11 cellular contexts compared by ENCODE assay signal in the genomic region with DNA sequence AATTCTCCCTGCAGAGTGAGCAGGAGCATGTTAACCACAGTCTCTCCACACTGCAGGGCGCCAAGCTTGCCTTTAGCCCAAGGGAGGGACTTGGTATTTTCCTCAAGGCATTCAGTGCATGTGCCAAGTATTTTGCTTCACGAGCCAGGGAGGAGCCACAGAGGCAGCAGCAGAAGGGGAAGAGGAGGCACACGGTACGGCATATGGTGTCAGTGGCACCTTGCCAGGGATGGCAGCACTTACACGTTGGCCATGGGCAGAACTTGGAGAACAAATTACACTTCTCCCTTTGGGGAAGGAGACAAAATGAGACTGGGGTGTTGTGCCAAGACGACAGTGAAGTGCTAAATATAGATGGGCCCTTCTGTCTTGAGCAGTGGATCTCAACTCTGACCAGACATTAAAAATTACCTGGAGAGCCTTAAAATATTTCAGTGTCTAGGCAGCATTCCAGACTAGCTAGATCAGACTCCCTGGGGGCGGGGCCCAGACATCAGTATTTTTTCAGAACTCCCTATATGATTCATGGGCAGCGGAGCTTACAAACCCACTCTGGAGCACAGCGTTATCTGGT.
DNase-seq lines count a peak whose midpoint lies in the region; ATAC-seq and TF ChIP-seq lines count a peak whose summit lies in the region.
"Had no signal": no experiment of that assay in that cellular context is flagged by ENCODE, and none has a peak within 500 bp of the region (broad histone marks: within the 10 kb centered on the region; RNA-seq: fewer than 3 reads in every experiment).

No MANE protein-coding gene starts in this region.

- H3K9ac ChIP-seq in GM23248 = no peak overlapping the region
- H3K9ac ChIP-seq: BLaER1, KMS-11 had no signal

- no peak overlapping the region for H3K27ac ChIP-seq in GM23248
- H3K27ac ChIP-seq in RWPE1 = peak overlapping the region; percentile 83
- H3K27ac ChIP-seq in foreskin keratinocyte = peak overlapping the region; percentile 10
- no peak overlapping the region for H3K27ac ChIP-seq in transverse colon
- H3K27ac ChIP-seq in gastrocnemius medialis = no peak overlapping the region
- H3K27ac ChIP-seq: BLaER1, KMS-11 had no signal

- no peak overlapping the region for H2AFZ ChIP-seq in GM23248

- TF ChIP-seq CTCF in RWPE1 (conservative IDR thresholded peaks at IDR 0.05; ENCODE audit: low read depth) (no peak), foreskin keratinocyte (conservative IDR thresholded peaks at IDR 0.05) (no peak), transverse colon (IDR thresholded peaks at IDR 0.05) (no peak), gastrocnemius medialis (IDR thresholded peaks at IDR 0.05 in 4 of 5, conservative IDR thresholded peaks at IDR 0.05 in 1 of 5) (no peak)

- ATAC-seq in foreskin keratinocyte (peak; percentile 88), gastrocnemius medialis (no peak), HG02642 (IDR thresholded peaks at IDR 0.05; ENCODE audit: poor library complexity, unreplicated experiment) (no peak)

- H3K4me3 ChIP-seq in GM23248 = no peak overlapping the region
- H3K4me3 ChIP-seq in transverse colon = no peak overlapping the region
- H3K4me3 ChIP-seq in gastrocnemius medialis = no peak overlapping the region
- H3K4me3 ChIP-seq: BLaER1 had no signal

- H3K27me3 ChIP-seq in GM23248 (replicated peaks; ENCODE audit: insufficient read depth) = no peaks in the 10 kb centered on the region
- H3K27me3 ChIP-seq in foreskin keratinocyte = no peaks in the 10 kb centered on the region
- no peaks in the 10 kb centered on the region for H3K27me3 ChIP-seq in transverse colon
- no peaks in the 10 kb centered on the region for H3K27me3 ChIP-seq in gastrocnemius medialis
- H3K27me3 ChIP-seq: BLaER1 had no signal

- TF ChIP-seq POLR2A in transverse colon (IDR thresholded peaks at IDR 0.05) (no peak), gastrocnemius medialis (IDR thresholded peaks at IDR 0.05) (no peak)

- 9 to 15% methylated on average over 9 of the region's 9 CpGs for WGBS in GM23248 (ENCODE audit: low coverage in 1 of 2, low lambda C conversion rate in 2 of 2, missing lambda C conversion rate in 2 of 2), 2 experiments
- 72 to 100% methylated on average over 1 to 9 of the region's 9 CpGs for WGBS in transverse colon (ENCODE audit: low coverage in 1 of 2), 2 donors

- in situ Hi-C loops in GM23248 (cut with MboI) = no loop called here
- in situ Hi-C loops in transverse colon (cut with MboI; ENCODE audit: low pct_ligation_motif_present in 1 of 4, low pct_unique_long_range_greater_than_20kb in 1 of 4, low sequenced_read_pairs in 3 of 4) = no loop called here
- in situ Hi-C loops in gastrocnemius medialis (cut with MboI; ENCODE audit: low sequenced_read_pairs in 4 of 4) = no loop called here

- peak; percentile 8 for DNase-seq in 8988T
- DNase-seq in GM23248 = peak; percentile 43
- peak; percentile 93 for DNase-seq in RWPE1 (ENCODE audit: low spot score)
- DNase-seq in foreskin keratinocyte = peak; percentile 94 to 96
- DNase-seq in transverse colon = no peak
- no peak for DNase-seq in gastrocnemius medialis
- DNase-seq in NCI-H2107 treated with DMSO at 0.1 percent for 48 hours (lab: John Stamatoyannopoulos, UW; ENCODE audit: unreplicated experiment) = no peak
- DNase-seq: activated naive CD8-positive, alpha-beta T cell treated with anti-CD3 and anti-CD28 coated beads, Interleukin-2, amount 10 ng/mL, durations not matched to agents 7 days and 5 days had no signal

- CTCF ChIA-PET in RWPE1 (lab: Yijun Ruan, JAX) = no interaction called here

- no peak overlapping the region for H3K4me2 ChIP-seq in GM23248 (ENCODE audit: unreplicated experiment)
- H3K4me2 ChIP-seq: BLaER1, KMS-11 had no signal

- no peaks in the 10 kb centered on the region for H3K36me3 ChIP-seq in GM23248 (ENCODE audit: low read depth)
- H3K36me3 ChIP-seq in transverse colon = no peaks in the 10 kb centered on the region
- H3K36me3 ChIP-seq in gastrocnemius medialis = no peaks in the 10 kb centered on the region
- H3K36me3 ChIP-seq: BLaER1 had no signal

- H3F3A ChIP-seq in GM23248 (ENCODE audit: insufficient read depth) = no peaks in the 10 kb centered on the region

- no peaks in the 10 kb centered on the region for H4K20me1 ChIP-seq in GM23248 (ENCODE audit: insufficient read depth)
- H4K20me1 ChIP-seq: BLaER1 had no signal

- H3K4me1 ChIP-seq in GM23248 (ENCODE audit: insufficient read depth) = no peaks in the 10 kb centered on the region
- peaks cover 31% of the 10 kb centered on the region for H3K4me1 ChIP-seq in foreskin keratinocyte
- no peaks in the 10 kb centered on the region for H3K4me1 ChIP-seq in transverse colon
- H3K4me1 ChIP-seq in gastrocnemius medialis = no peaks in the 10 kb centered on the region
- H3K4me1 ChIP-seq: BLaER1 had no signal

- POLR2A ChIA-PET in RWPE1 (lab: Yijun Ruan, JAX; ENCODE audit: low non-redundant PET) = no interaction called here

- H3K79me2 ChIP-seq in GM23248 (ENCODE audit: insufficient read depth) = no peaks in the 10 kb centered on the region

- no peaks in the 10 kb centered on the region for H3K9me2 ChIP-seq in GM23248 (ENCODE audit: insufficient read depth)

- intact Hi-C loops in transverse colon (cut with DNase I; ENCODE audit: low total_unique reads) (no loop called here), gastrocnemius medialis (cut with DNase I; ENCODE audit: low total_unique reads) (no loop called here)

- no peak for TF ChIP-seq EP300 in transverse colon (IDR thresholded peaks at IDR 0.05; ENCODE audit: low read depth)

- no peaks in the 10 kb centered on the region for H3K9me3 ChIP-seq in GM23248 (ENCODE audit: low read depth)
- H3K9me3 ChIP-seq in transverse colon = no peaks in the 10 kb centered on the region
- no peaks in the 10 kb centered on the region for H3K9me3 ChIP-seq in gastrocnemius medialis
- H3K9me3 ChIP-seq: BLaER1 had no signal

Comparison
In these comparisons a context has a peak if more than half of its experiments do, and no peak if none do; other contexts are left out.
1. DNase-seq: peak in 8988T (single experiment), GM23248 (single experiment), RWPE1 (single experiment) and foreskin keratinocyte (2 of 2); none in transverse colon (single experiment), gastrocnemius medialis (0 of 2) and NCI-H2107 treated with DMSO at 0.1 percent for 48 hours (single experiment).
2. H3K27ac ChIP-seq: peak in RWPE1 (single experiment) and foreskin keratinocyte (single experiment); none in GM23248 (single experiment), transverse colon (0 of 4) and gastrocnemius medialis (0 of 4).